8 cellular contexts compared by ENCODE assay signal in the genomic region with DNA sequence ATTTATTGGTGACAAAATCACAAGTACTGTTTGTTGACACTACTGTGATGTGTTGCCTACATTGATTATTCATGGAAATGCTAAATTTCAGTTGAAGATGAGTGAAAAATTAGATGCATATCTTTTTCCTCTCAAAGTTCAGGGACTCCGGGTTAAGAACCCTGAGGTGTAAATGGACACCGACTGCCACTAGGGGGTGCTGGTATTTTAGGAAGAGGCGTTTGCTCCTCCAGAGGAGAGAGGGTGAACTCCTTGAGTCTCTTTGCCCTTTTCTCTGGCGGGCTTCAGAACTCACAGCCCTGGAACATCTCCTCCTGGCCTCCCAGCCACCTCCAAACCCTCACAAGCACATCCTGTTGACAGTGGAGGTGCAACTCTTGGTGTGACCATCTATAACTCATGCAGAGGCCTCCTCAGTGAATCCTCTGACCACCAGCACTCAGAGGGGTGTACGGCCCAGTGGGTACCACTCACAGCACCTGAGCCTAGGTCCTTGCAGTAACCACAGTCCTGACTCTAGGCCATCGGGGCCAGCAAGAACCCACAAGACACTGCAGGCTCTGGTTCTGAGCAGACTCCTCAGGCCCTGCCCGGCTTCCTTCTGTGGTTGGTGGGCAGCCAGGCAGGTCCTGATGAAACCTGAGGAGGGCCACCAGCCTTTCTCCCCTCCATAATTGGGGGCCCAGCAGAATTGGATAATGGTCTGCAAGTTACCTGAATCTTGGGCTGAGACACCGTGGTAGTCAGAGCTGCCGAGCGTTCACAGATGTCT. TPM values are rescaled to one million over a fixed set of nuclear protein-coding genes. Genes with fewer than 3 reads are reported as not detected.
DNase-seq lines count a peak whose midpoint lies in the region; ATAC-seq and TF ChIP-seq lines count a peak whose summit lies in the region.

No MANE protein-coding gene starts in this region.

- H3K4me3 ChIP-seq in coronary artery (no peak overlapping the region), lung (no peak overlapping the region)

- H3K4me1 ChIP-seq in lung (ENCODE audit: control insufficient read depth in 2 of 2, insufficient read depth in 2 of 2, low read length in 2 of 2), result peaks cover 0 to 3% of the 10 kb centered on the region in 2 donors

- H3K27ac Mint-ChIP-seq in activated CD4-positive, alpha-beta T cell treated with anti-CD3 and anti-CD28 coated beads for 36 hours, result no peak overlapping the region

- intact Hi-C loops in activated CD4-positive, alpha-beta T cell treated with anti-CD3 and anti-CD28 coated beads for 36 hours (cut with DNase I, micrococcal nuclease), result loop anchor here in 1 of 2 experiments (2.0 to 10.0 kb wide), 3 partner anchors 299 to 577 kb away; no protein-coding TSS in a partner anchor

- H3K27me3 ChIP-seq in lung (ENCODE audit: control insufficient read depth, insufficient read depth), result no peaks in the 10 kb centered on the region

- H3K27ac ChIP-seq in coronary artery (no peak overlapping the region), lung (ENCODE audit: low read depth in 1 of 2, low read length in 1 of 2) (no peak overlapping the region)

- H3K9me3 Mint-ChIP-seq in activated CD4-positive, alpha-beta T cell treated with anti-CD3 and anti-CD28 coated beads for 36 hours (ENCODE audit: low read depth), result peaks cover 5% of the 10 kb centered on the region

- peaks cover 2% of the 10 kb centered on the region for H3K36me3 Mint-ChIP-seq in activated CD4-positive, alpha-beta T cell treated with anti-CD3 and anti-CD28 coated beads for 36 hours (ENCODE audit: low read depth)

- peaks cover 2% of the 10 kb centered on the region for H3K27me3 Mint-ChIP-seq in activated CD4-positive, alpha-beta T cell treated with anti-CD3 and anti-CD28 coated beads for 36 hours

- peak; percentile 52 for TF ChIP-seq CTCF in coronary artery (IDR thresholded peaks at IDR 0.05)
- peak; percentile 65 for TF ChIP-seq CTCF in lung (IDR thresholded peaks at IDR 0.05; ENCODE audit: control extremely low read depth, extremely low read depth)

- POLR2A ChIA-PET in activated CD4-positive, alpha-beta T cell treated with anti-CD3 and anti-CD28 coated beads for 36 hours (lab: Charles Lee), result no interaction called here

- DNase-seq in DMS 273 (lab: John Stamatoyannopoulos, UW; ENCODE audit: unreplicated experiment) (peak; percentile 82), DMS 273 treated with DMSO at 0.1 percent for 48 hours (lab: John Stamatoyannopoulos, UW) (no peak), NCI-H1105 (lab: John Stamatoyannopoulos, UW) (peak; percentile 12), coronary artery (ENCODE audit: low spot score) (no peak), lung (ENCODE audit: low spot score) (peak; percentile 64)
- peak; percentile 85 for DNase-seq in activated CD4-positive, alpha-beta T cell treated with anti-CD3 and anti-CD28 coated beads for 36 hours
- DNase-seq in stimulated activated CD8-positive, alpha-beta memory T cell treated with anti-CD3 and anti-CD28 coated beads, Interleukin-15, amount 100 ng/mL, for 24 hours (ENCODE audit: low read depth), result peak; percentile 26

- ATAC-seq in activated CD4-positive, alpha-beta T cell treated with anti-CD3 and anti-CD28 coated beads for 36 hours, result peak; percentile 83
- ATAC-seq in lung (ENCODE audit: insufficient read depth, low FRiP score), result no peak
- ATAC-seq in HG02981 (IDR thresholded peaks at IDR 0.05; ENCODE audit: unreplicated experiment), result no peak

- CTCF ChIA-PET in activated CD4-positive, alpha-beta T cell treated with anti-CD3 and anti-CD28 coated beads for 36 hours (lab: Charles Lee), result interaction anchor here (0.6 to 1.0 kb wide), 4 partner anchors 39 to 429 kb away, joined by 3 to 4 read pairs (median 3); no protein-coding TSS in a partner anchor

- no peak overlapping the region for H3K4me3 Mint-ChIP-seq in activated CD4-positive, alpha-beta T cell treated with anti-CD3 and anti-CD28 coated beads for 36 hours

- H3K9me3 ChIP-seq in lung (ENCODE audit: control insufficient read depth in 2 of 2, insufficient read depth in 1 of 2, low read length in 1 of 2), result peaks cover 0 to 2% of the 10 kb centered on the region in 2 donors

- H3K4me1 Mint-ChIP-seq in activated CD4-positive, alpha-beta T cell treated with anti-CD3 and anti-CD28 coated beads for 36 hours, result peaks cover 6% of the 10 kb centered on the region

- no peaks in the 10 kb centered on the region for H3K36me3 ChIP-seq in lung (ENCODE audit: control insufficient read depth in 2 of 2, insufficient read depth in 2 of 2, low read length in 2 of 2)

- WGBS in lung, 2 donors, result 55% methylated on average over 10 of the region's 10 CpGs

RNA-seq across cellular contexts. Expression of a gene that starts 26.2 kb away (rescaled TPM):
- 10 to 100 TPM; 20.4 to 29.2 TPM for total RNA-seq in activated CD4-positive, alpha-beta T cell treated with anti-CD3 and anti-CD28 coated beads for 36 hours
- 10 to 100 TPM; 14.6 to 55.3 TPM for total RNA-seq in lung
- 10 to 100 TPM; 11.7 to 70.9 TPM for polyA plus RNA-seq in lung

RNA-seq across cellular contexts. Expression of a gene that starts 29.6 kb away (rescaled TPM):
- under 1 TPM; 0.60 to 0.71 TPM for total RNA-seq in activated CD4-positive, alpha-beta T cell treated with anti-CD3 and anti-CD28 coated beads for 36 hours
- 10 to 100 TPM; 10.9 to 17.1 TPM for total RNA-seq in lung
- polyA plus RNA-seq in lung, result 1 to 10 TPM; 3.6 to 4.7 TPM

Comparison
In these comparisons a context has a peak if more than half of its experiments do, and no peak if none do; other contexts are left out.
1. DNase-seq: peak in DMS 273 (single experiment), NCI-H1105 (single experiment), activated CD4-positive, alpha-beta T cell treated with anti-CD3 and anti-CD28 coated beads for 36 hours (single experiment), lung (single experiment) and stimulated activated CD8-positive, alpha-beta memory T cell treated with anti-CD3 and anti-CD28 coated beads, Interleukin-15, amount 100 ng/mL, for 24 hours (single experiment); none in DMS 273 treated with DMSO at 0.1 percent for 48 hours (single experiment) and coronary artery (single experiment).
2. RNA of a gene that starts 29.6 kb away (total RNA-seq): 10.9 to 17.1 TPM in lung; 0.60 to 0.71 TPM in activated CD4-positive, alpha-beta T cell treated with anti-CD3 and anti-CD28 coated beads for 36 hours; every median in the first group is over 4 times any median in the second.